ENCODE assay signal across 8 cellular contexts in genomic region chr6:157461000-157461915, GRCh38.
A peak's percentile ranks its signal among the peaks of the same experiment; 100 is the strongest.
DNase-seq lines count a peak whose midpoint lies in the region; ATAC-seq and TF ChIP-seq lines count a peak whose summit lies in the region.

No MANE protein-coding gene starts in this region.

- H3K9me3 Mint-ChIP-seq in IgD-negative memory B cell (no peaks in the 10 kb centered on the region), neural progenitor cell (no peaks in the 10 kb centered on the region)

- H3K27ac Mint-ChIP-seq in IgD-negative memory B cell = peak overlapping the region; percentile 91 to 97 (median 94)
- no peak overlapping the region for H3K27ac Mint-ChIP-seq in neural progenitor cell

- no peak for DNase-seq in SK-N-SH
- peak; percentile 52 for DNase-seq in astrocyte of the spinal cord (ENCODE audit: low read depth, low spot score)
- DNase-seq in neural progenitor cell (ENCODE audit: low spot score) = peak; percentile 41
- no peak for DNase-seq in cortex of kidney (lab: John Stamatoyannopoulos, UW)
- DNase-seq in retina = no peak

- H3K36me3 ChIP-seq in SK-N-SH (replicated peaks in 1 of 2; ENCODE audit: control insufficient read depth in 1 of 2, insufficient read depth in 2 of 2, low read length in 1 of 2) (no peaks in the 10 kb centered on the region), neural progenitor cell (no peaks in the 10 kb centered on the region)

- CTCF ChIA-PET in SK-N-SH (lab: Yijun Ruan, JAX) = interaction anchor here (1.4 kb wide), 1 partner anchor 23 kb away, joined by 3 read pairs; no protein-coding TSS in a partner anchor

- H3K27me3 ChIP-seq in SK-N-SH (ENCODE audit: insufficient read depth) = no peaks in the 10 kb centered on the region
- H3K27me3 ChIP-seq in neural progenitor cell = no peaks in the 10 kb centered on the region

- H3K9ac ChIP-seq in SK-N-SH = no peak overlapping the region
- no peak overlapping the region for H3K9ac ChIP-seq in neural progenitor cell

- POLR2A ChIA-PET in SK-N-SH (lab: Yijun Ruan, JAX) = no interaction called here

- no peaks in the 10 kb centered on the region for H4K20me1 ChIP-seq in SK-N-SH (ENCODE audit: insufficient read depth)
- no peaks in the 10 kb centered on the region for H4K20me1 ChIP-seq in neural progenitor cell (ENCODE audit: low read depth)

- H3K9me3 ChIP-seq in SK-N-SH = no peaks in the 10 kb centered on the region
- no peaks in the 10 kb centered on the region for H3K9me3 ChIP-seq in neural progenitor cell (ENCODE audit: low read depth)

- H3K27me3 Mint-ChIP-seq in IgD-negative memory B cell = peaks cover 2% of the 10 kb centered on the region
- no peaks in the 10 kb centered on the region for H3K27me3 Mint-ChIP-seq in neural progenitor cell (ENCODE audit: insufficient read depth, low read depth)

- in situ Hi-C loops in astrocyte of the spinal cord (cut with HindIII; ENCODE audit: low sequenced_read_pairs) = no loop called here

- no peak for TF ChIP-seq CTCF in SK-N-SH (IDR thresholded peaks at IDR 0.05)
- no peak for TF ChIP-seq CTCF in astrocyte of the spinal cord (IDR thresholded peaks at IDR 0.05; ENCODE audit: low read depth, low read length)
- peak; percentile 39 for TF ChIP-seq CTCF in neural progenitor cell (IDR thresholded peaks at IDR 0.05)

- H3K79me2 ChIP-seq in SK-N-SH (ENCODE audit: insufficient read depth) (no peaks in the 10 kb centered on the region), neural progenitor cell (ENCODE audit: low read depth) (no peaks in the 10 kb centered on the region)

- H3K27ac ChIP-seq in SK-N-SH (ENCODE audit: low read depth in 2 of 2, low read length in 1 of 2) (peak overlapping the region in 1 of 2 experiments; percentile 15; a peak in 1 of 4 replicates), neural progenitor cell (no peak overlapping the region)

- H3K4me2 ChIP-seq in SK-N-SH = peak overlapping the region; percentile 37; the same call in 1 of the 2 replicates
- no peak overlapping the region for H3K4me2 ChIP-seq in neural progenitor cell

- H3K4me1 ChIP-seq in SK-N-SH (ENCODE audit: control insufficient read depth in 1 of 2, insufficient read depth in 2 of 2, low read depth in 1 of 2, low read length in 1 of 2) = peaks cover 3 to 6% of the 10 kb centered on the region in 2 experiments; a peak in 1 of 4 replicates
- H3K4me1 ChIP-seq in neural progenitor cell = peaks cover 29% of the 10 kb centered on the region

- H3K4me3 ChIP-seq in SK-N-SH (ENCODE audit: low read depth in 2 of 2, low read length in 1 of 2) (no peak overlapping the region), astrocyte of the spinal cord (ENCODE audit: low read depth, low read length) (no peak overlapping the region), neural progenitor cell (no peak overlapping the region)

- ATAC-seq in SK-N-SH treated with all-trans-retinoic acid at 6 μM for 48 hours = no peak; the same call in 2 of the 3 replicates
- ATAC-seq in GM21529 (IDR thresholded peaks at IDR 0.05; ENCODE audit: unreplicated experiment) = peak; percentile 56

- TF ChIP-seq EP300 in SK-N-SH (IDR thresholded peaks at IDR 0.05; ENCODE audit: borderline replicate concordance in 1 of 2, low read depth in 1 of 2, low read length in 1 of 2) = no peak

- peak overlapping the region; percentile 54 to 89 (median 74) for H3K4me3 Mint-ChIP-seq in IgD-negative memory B cell
- no peak overlapping the region for H3K4me3 Mint-ChIP-seq in neural progenitor cell

- H3K4me1 Mint-ChIP-seq in IgD-negative memory B cell (peaks cover 36 to 53% (median 36%) of the 10 kb centered on the region in 3 donors), neural progenitor cell (peaks cover 19% of the 10 kb centered on the region)

- H2AFZ ChIP-seq in SK-N-SH (ENCODE audit: low read depth) (no peak overlapping the region), neural progenitor cell (replicated peaks) (no peak overlapping the region)

- no peaks in the 10 kb centered on the region for H3K9me2 ChIP-seq in SK-N-SH

- no peak for TF ChIP-seq RAD21 in SK-N-SH (IDR thresholded peaks at IDR 0.05; ENCODE audit: low read length)

- peaks cover 8% of the 10 kb centered on the region for H3F3A ChIP-seq in SK-N-SH (replicated peaks; ENCODE audit: insufficient read depth)
- H3F3A ChIP-seq in neural progenitor cell (ENCODE audit: low read depth) = peaks cover under 1% of the 10 kb centered on the region

- H3K36me3 Mint-ChIP-seq in IgD-negative memory B cell = peaks cover 2% of the 10 kb centered on the region
- H3K36me3 Mint-ChIP-seq in neural progenitor cell = no peaks in the 10 kb centered on the region

- whole genome bisulfite sequencing in SK-N-SH (ENCODE audit: low lambda C conversion rate) = 88% methylated on average over 12 of the region's 17 CpGs

TF ChIP-seq in SK-N-SH, 30 proteins besides CTCF, POLR2A, EP300 and RAD21:
- TF ChIP-seq SMC3 (IDR thresholded peaks at IDR 0.05; ENCODE audit: low read depth, low read length) (no peak), TEAD4 (IDR thresholded peaks at IDR 0.05; ENCODE audit: borderline replicate concordance, insufficient read depth) (no peak), NRF1 (IDR thresholded peaks at IDR 0.05; ENCODE audit: low read depth, low read length) (no peak), JUND (IDR thresholded peaks at IDR 0.05) (no peak), RFX5 (IDR thresholded peaks at IDR 0.05; ENCODE audit: low read length) (no peak)

TF ChIP-seq in SK-N-SH treated with all-trans-retinoic acid at 6 μM for 48 hours, 23 proteins besides CTCF, POLR2A, EP300 and RAD21:
- TF ChIP-seq CSRNP3 (CRISPR knock-in tag; IDR thresholded peaks at IDR 0.05) = no peak
- no peak for TF ChIP-seq ISL1 (CRISPR knock-in tag; IDR thresholded peaks at IDR 0.05)
- TF ChIP-seq CSDC2 (CRISPR knock-in tag; IDR thresholded peaks at IDR 0.05) = no peak
- no peak for TF ChIP-seq POU6F1 (CRISPR knock-in tag; IDR thresholded peaks at IDR 0.05; ENCODE audit: borderline replicate concordance, low read depth)
- no peak for TF ChIP-seq OSR1 (CRISPR knock-in tag; IDR thresholded peaks at IDR 0.05)
- no peak for TF ChIP-seq RARB (CRISPR knock-in tag; IDR thresholded peaks at IDR 0.05)
- no peak for TF ChIP-seq PATZ1 (CRISPR knock-in tag; IDR thresholded peaks at IDR 0.05; ENCODE audit: borderline replicate concordance)
- no peak for TF ChIP-seq ZNF70 (CRISPR knock-in tag; IDR thresholded peaks at IDR 0.05)
- TF ChIP-seq ZNF565 (CRISPR knock-in tag; conservative IDR thresholded peaks at IDR 0.05; ENCODE audit: low read depth) = no peak
- no peak for TF ChIP-seq GLIS3 (CRISPR knock-in tag; IDR thresholded peaks at IDR 0.05)
- TF ChIP-seq CREB5 (CRISPR knock-in tag; IDR thresholded peaks at IDR 0.05; ENCODE audit: low read depth) = no peak
- no peak for TF ChIP-seq BACH2 (CRISPR knock-in tag; IDR thresholded peaks at IDR 0.05; ENCODE audit: borderline replicate concordance)
- TF ChIP-seq ZC3H10 (CRISPR knock-in tag; IDR thresholded peaks at IDR 0.05) = no peak
- no peak for TF ChIP-seq ARNTL (CRISPR knock-in tag; IDR thresholded peaks at IDR 0.05; ENCODE audit: borderline replicate concordance, low read depth)
TF ChIP-seq in SK-N-SH treated with all-trans-retinoic acid at 6 μM for 48 hours: peak in this region for 0.

Comparison
In these comparisons a context has a peak if more than half of its experiments do, and no peak if none do; other contexts are left out.
1. DNase-seq: peak in astrocyte of the spinal cord (single experiment) and neural progenitor cell (single experiment); none in SK-N-SH (single experiment), cortex of kidney (single experiment) and retina (single experiment).